Comparison of ENCODE assay signal across 22 cellular contexts in genomic region chr7:52163311-52163710, GRCh38.
DNase-seq lines count a peak whose midpoint lies in the region; ATAC-seq and TF ChIP-seq lines count a peak whose summit lies in the region.
"Had no signal": no experiment of that assay in that cellular context is flagged by ENCODE, and none has a peak within 500 bp of the region (broad histone marks: within the 10 kb centered on the region; RNA-seq: fewer than 3 reads in every experiment).

No MANE protein-coding gene starts in this region.

- WGBS in heart left ventricle, 4 donors = 61 to 71% (median 67%) methylated on average over 2 of the region's 2 CpGs
- no CpG with 5 or more reads among the region's 2 CpGs for WGBS in neuronal stem cell (ENCODE audit: extremely low coverage in 2 of 2, insufficient read length in 2 of 2, insufficient replicate concordance in 1 of 2), 2 donors

- no peak for ATAC-seq in Right ventricle myocardium inferior
- ATAC-seq in heart left ventricle = no peak
- ATAC-seq: A549, GM12878 had no signal

- no peak overlapping the region for H2BK12ac ChIP-seq in neuronal stem cell (ENCODE audit: low read length)

- H3K4me1 ChIP-seq in heart left ventricle (no peaks in the 10 kb centered on the region), neuronal stem cell (ENCODE audit: control insufficient read depth in 2 of 2, insufficient read depth in 1 of 2, low read depth in 1 of 2, low read length in 2 of 2) (peaks cover 0 to 4% of the 10 kb centered on the region in 2 donors)
- H3K4me1 ChIP-seq: A549, BLaER1 had no signal

- no peak for TF ChIP-seq CTCF in heart left ventricle (IDR thresholded peaks at IDR 0.05)

- no peak overlapping the region for H3K14ac ChIP-seq in neuronal stem cell (ENCODE audit: low read length)

- H2AK5ac ChIP-seq in neuronal stem cell (ENCODE audit: low read depth, low read length) = no peak overlapping the region

- H3K9ac ChIP-seq in neuronal stem cell (ENCODE audit: low read depth, low read length, poor library complexity) = no peak overlapping the region
- H3K9ac ChIP-seq: BLaER1 had no signal

- no peak for TF ChIP-seq POLR2A in heart left ventricle (IDR thresholded peaks at IDR 0.05)

- H3K36me3 ChIP-seq in heart left ventricle (no peaks in the 10 kb centered on the region), neuronal stem cell (replicated peaks in 1 of 2; ENCODE audit: control insufficient read depth in 2 of 2, insufficient read depth in 2 of 2, low read length in 2 of 2) (no peaks in the 10 kb centered on the region)
- H3K36me3 ChIP-seq: BLaER1 had no signal

- H3K79me1 ChIP-seq in neuronal stem cell (ENCODE audit: low read depth, low read length) = no peaks in the 10 kb centered on the region

- no peak overlapping the region for H4K91ac ChIP-seq in neuronal stem cell (ENCODE audit: low read depth, low read length, poor library complexity)

- H3K23ac ChIP-seq in neuronal stem cell (ENCODE audit: low read depth, low read length, poor library complexity) = no peak overlapping the region

- no peak overlapping the region for H3K18ac ChIP-seq in neuronal stem cell (ENCODE audit: low read length)

- peaks cover 0 to 7% (median 0%) of the 10 kb centered on the region in 12 donors for H3K9me3 ChIP-seq in heart left ventricle
- H3K9me3 ChIP-seq in neuronal stem cell (replicated peaks in 1 of 2; ENCODE audit: control insufficient read depth in 2 of 2, insufficient read depth in 1 of 2, low read depth in 1 of 2, low read length in 2 of 2) = no peaks in the 10 kb centered on the region
- H3K9me3 ChIP-seq: A549 had no signal

- H3K4me3 ChIP-seq in heart left ventricle (no peak overlapping the region), neuronal stem cell (ENCODE audit: low read length in 2 of 2) (no peak overlapping the region)
- H3K4me3 ChIP-seq: A549, BLaER1, GM12878 had no signal

- H2BK5ac ChIP-seq in neuronal stem cell (ENCODE audit: low read length) = no peak overlapping the region

- H3K4ac ChIP-seq in neuronal stem cell (ENCODE audit: low read length) = no peak overlapping the region

- in situ Hi-C loops in KBM-7 (cut with MboI; ENCODE audit: low pct_unique_long_range_greater_than_20kb, low sequenced_read_pairs) = no loop called here

- H2BK120ac ChIP-seq in neuronal stem cell (ENCODE audit: low read depth, low read length) = no peak overlapping the region

- intact Hi-C loops in Right ventricle myocardium inferior (cut with DNase I) = no loop called here
- intact Hi-C loops in heart left ventricle (cut with DNase I) = no loop called here

- peak overlapping the region; percentile 47 for H2AFZ ChIP-seq in neuronal stem cell (ENCODE audit: low read length)

- no peaks in the 10 kb centered on the region for H3K27me3 ChIP-seq in heart left ventricle
- no peaks in the 10 kb centered on the region for H3K27me3 ChIP-seq in neuronal stem cell (ENCODE audit: control insufficient read depth in 3 of 3, insufficient read depth in 3 of 3, low read depth in 1 of 3, low read length in 3 of 3)
- H3K27me3 ChIP-seq: BLaER1 had no signal

- no peak overlapping the region for H3K4me2 ChIP-seq in neuronal stem cell (ENCODE audit: insufficient read depth, low read length, poor library complexity, severe bottlenecking)
- H3K4me2 ChIP-seq: A549, BLaER1 had no signal

- DNase-seq in Right ventricle myocardium inferior (ENCODE audit: missing footprints) = peak; percentile 61
- no peak for DNase-seq in heart left ventricle
- DNase-seq in neuronal stem cell (ENCODE audit: low spot score) = no peak
- DNase-seq in KBM-7 = no peak
- no peak for DNase-seq in cerebellum (ENCODE audit: low spot score)
- DNase-seq: AML-193; C1 segment of cervical spinal cord; CD4-positive, alpha-beta memory T cell; CD4-positive, CD25-positive, alpha-beta regulatory T cell; CD8-positive, alpha-beta memory T cell; COR-L47; DMS 273 treated with DMSO at 0.1 percent for 48 hours; DMS153; DMS53; DMS79; DND-41; EL; GDM1 had no signal

- H3K27ac ChIP-seq in heart left ventricle (no peak overlapping the region), neuronal stem cell (replicated peaks; ENCODE audit: low read length) (no peak overlapping the region)
- H3K27ac ChIP-seq: 22Rv1, A549, BLaER1 had no signal

- no peak overlapping the region for H4K8ac ChIP-seq in neuronal stem cell (ENCODE audit: low read depth, low read length)

- H2BK15ac ChIP-seq in neuronal stem cell (ENCODE audit: low read length) = no peak overlapping the region
